Comparison of ENCODE assay signal across 15 cellular contexts in genomic region chr10:112429147-112429546, GRCh38. TPM values are rescaled to one million over a fixed set of nuclear protein-coding genes. Genes with fewer than 3 reads are reported as not detected.
A peak's percentile ranks its signal among the peaks of the same experiment; 100 is the strongest.
DNase-seq lines count a peak whose midpoint lies in the region; ATAC-seq, FAIRE-seq and TF ChIP-seq lines count a peak whose summit lies in the region.
"Had no signal": no experiment of that assay in that cellular context is flagged by ENCODE, and none has a peak within 500 bp of the region (broad histone marks: within the 10 kb centered on the region; RNA-seq: fewer than 3 reads in every experiment).

No MANE protein-coding gene starts in this region.

- TF ChIP-seq POLR2A in HepG2 (IDR thresholded peaks at IDR 0.05; ENCODE audit: insufficient read depth in 1 of 2, low read depth in 2 of 2, low read length in 2 of 2) (no peak), right lobe of liver (IDR thresholded peaks at IDR 0.05) (no peak), endothelial cell of umbilical vein (IDR thresholded peaks at IDR 0.05; ENCODE audit: low read depth, low read length) (peak; percentile 27), sigmoid colon (IDR thresholded peaks at IDR 0.05) (no peak)

- no peaks in the 10 kb centered on the region for H3K9me1 ChIP-seq in endothelial cell of umbilical vein (replicated peaks; ENCODE audit: control insufficient read depth, extremely low read depth, insufficient read depth, low read length)

- dilution Hi-C loops in endothelial cell of umbilical vein (cut with MboI; ENCODE audit: extremely low pct_ligation_motif_present, low sequenced_read_pairs): no loop called here

- H3K27me3 ChIP-seq in HepG2 (ENCODE audit: control insufficient read depth in 1 of 2, insufficient read depth in 2 of 2, low read length in 2 of 2) (no peaks in the 10 kb centered on the region), right lobe of liver (no peaks in the 10 kb centered on the region), endothelial cell of umbilical vein (ENCODE audit: control insufficient read depth in 2 of 2, insufficient read depth in 2 of 2, low read length in 2 of 2) (no peaks in the 10 kb centered on the region), sigmoid colon (no peaks in the 10 kb centered on the region)
- H3K27me3 ChIP-seq: MG63 had no signal

- H3K4me2 ChIP-seq in HepG2 (ENCODE audit: low read depth, low read length) (no peak overlapping the region), endothelial cell of umbilical vein (ENCODE audit: insufficient read depth, low read length) (no peak overlapping the region)
- H3K4me2 ChIP-seq: smooth muscle cell had no signal

- TF ChIP-seq RAD21 in HepG2 (CRISPR knock-in tag; IDR thresholded peaks at IDR 0.05): no peak

- H2AFZ ChIP-seq in HepG2 (ENCODE audit: low read length): no peak overlapping the region
- no peak overlapping the region for H2AFZ ChIP-seq in endothelial cell of umbilical vein (ENCODE audit: low read depth, low read length)

- DNase-seq in HepG2 (ENCODE audit: low spot score) (no peak), right lobe of liver (no peak), endothelial cell of umbilical vein (ENCODE audit: low read depth, low spot score) (no peak), sigmoid colon (no peak), cardiac septum (ENCODE audit: low spot score) (no peak), left lobe of liver (ENCODE audit: low spot score) (no peak)
- DNase-seq: activated CD4-positive, alpha-beta T cell treated with anti-CD3 and anti-CD28 coated beads, Interleukin-2, amount 50 U/mL, for 1 hour; activated gamma-delta T cell; DMS153; MG63; NCI-H2081 treated with DMSO at 0.1 percent for 48 hours had no signal

- H3K4me3 ChIP-seq in HepG2 (replicated peaks in 1 of 3; ENCODE audit: insufficient read depth in 1 of 3, low read depth in 2 of 3, low read length in 3 of 3) (no peak overlapping the region), right lobe of liver (no peak overlapping the region), endothelial cell of umbilical vein (replicated peaks in 1 of 3; ENCODE audit: insufficient read depth in 1 of 3, low read depth in 1 of 3, low read length in 3 of 3) (no peak overlapping the region), sigmoid colon (no peak overlapping the region)
- H3K4me3 ChIP-seq: MG63, smooth muscle cell had no signal

- in situ Hi-C loops in HepG2 (cut with HindIII; ENCODE audit: extremely low pct_ligation_motif_present, low pct_unique_long_range_greater_than_20kb): loop anchor here (25.0 kb wide), 2 partner anchors 92 to 292 kb away; no protein-coding TSS in a partner anchor

- H3K36me3 Mint-ChIP-seq in IgD-negative memory B cell: peaks cover 3% of the 10 kb centered on the region

- ATAC-seq in HepG2 (peak; percentile 20; the same call in 1 of the 3 replicates), right lobe of liver (no peak), GM21619 (IDR thresholded peaks at IDR 0.05; ENCODE audit: unreplicated experiment) (no peak), left lobe of liver (no peak)
- ATAC-seq: Right ventricle myocardium inferior had no signal

- no peak for FAIRE-seq in HepG2 (lab: Jason Lieb, UNC)
- FAIRE-seq in endothelial cell of umbilical vein (lab: Jason Lieb, UNC): no peak

- no peak overlapping the region for H3K9ac ChIP-seq in HepG2 (ENCODE audit: insufficient read depth, low read depth, low read length)
- no peak overlapping the region for H3K9ac ChIP-seq in endothelial cell of umbilical vein (replicated peaks; ENCODE audit: extremely low read depth, insufficient read depth, low read length)

- H3K9me3 ChIP-seq in HepG2 (ENCODE audit: low read length) (no peaks in the 10 kb centered on the region), right lobe of liver (no peaks in the 10 kb centered on the region), endothelial cell of umbilical vein (replicated peaks; ENCODE audit: control insufficient read depth, insufficient read depth, low read length) (no peaks in the 10 kb centered on the region), sigmoid colon (no peaks in the 10 kb centered on the region)
- H3K9me3 ChIP-seq: MG63 had no signal

- H3K27ac ChIP-seq in HepG2 (ENCODE audit: extremely low read length, insufficient read depth, low read length) (peak overlapping the region; percentile 32), right lobe of liver (no peak overlapping the region), endothelial cell of umbilical vein (ENCODE audit: insufficient read depth, low read depth, low read length) (no peak overlapping the region), sigmoid colon (no peak overlapping the region)

- H3K4me1 ChIP-seq in HepG2 (ENCODE audit: insufficient read depth, low read length) (peaks cover 12% of the 10 kb centered on the region), right lobe of liver (peaks cover 0 to 9% (median 3%) of the 10 kb centered on the region in 4 donors), endothelial cell of umbilical vein (ENCODE audit: control insufficient read depth, extremely low read depth, insufficient read depth, low read length) (no peaks in the 10 kb centered on the region), sigmoid colon (no peaks in the 10 kb centered on the region)

- H3K36me3 ChIP-seq in HepG2 (replicated peaks in 1 of 2; ENCODE audit: control insufficient read depth in 1 of 2, insufficient read depth in 2 of 2, low read length in 2 of 2): peaks cover 16 to 59% of the 10 kb centered on the region in 2 experiments
- peaks cover 3 to 75% (median 21%) of the 10 kb centered on the region in 4 donors for H3K36me3 ChIP-seq in right lobe of liver
- H3K36me3 ChIP-seq in endothelial cell of umbilical vein (ENCODE audit: control insufficient read depth in 2 of 2, extremely low read depth in 1 of 2, insufficient read depth in 2 of 2, low read length in 2 of 2): peaks cover 9 to 15% of the 10 kb centered on the region in 2 experiments
- H3K36me3 ChIP-seq in sigmoid colon: peaks cover 9 to 73% (median 17%) of the 10 kb centered on the region in 4 donors

- TF ChIP-seq EP300 in HepG2 (IDR thresholded peaks at IDR 0.05; ENCODE audit: low read depth in 2 of 2, low read length in 2 of 2) (no peak), HepG2 (CRISPR knock-in tag; IDR thresholded peaks at IDR 0.05; ENCODE audit: borderline replicate concordance) (no peak), sigmoid colon (IDR thresholded peaks at IDR 0.05) (no peak)

- POLR2A ChIA-PET in HepG2 (lab: Yijun Ruan, JAX) (interaction anchor here (0.7 to 1.3 kb wide), 3 partner anchors 47 to 64 kb away, joined by 3 to 4 read pairs (median 3); partner anchors contain the start of gene ACSL5), endothelial cell of umbilical vein (lab: Charles Lee) (no interaction called here)

- 89% methylated on average over 3 of the region's 3 CpGs for WGBS in HepG2 (ENCODE audit: low lambda C conversion rate)
- WGBS in right lobe of liver (ENCODE audit: insufficient coverage, low coverage, low lambda C conversion rate, missing lambda C conversion rate): 52% methylated on average over 3 of the region's 3 CpGs
- WGBS in sigmoid colon, 2 donors: 57 to 61% methylated on average over 3 of the region's 3 CpGs

- CTCF ChIA-PET in HepG2 (lab: Yijun Ruan, JAX; ENCODE audit: low intra/inter-chr PET ratio, low total read pairs) (no interaction called here), endothelial cell of umbilical vein (lab: Charles Lee) (interaction anchor here (0.7 to 0.9 kb wide), 2 partner anchors 107 to 115 kb away, joined by 3 to 4 read pairs; no protein-coding TSS in a partner anchor)

- peak overlapping the region in 1 of 4 donors; percentile 29 for H3K4me3 Mint-ChIP-seq in IgD-negative memory B cell

- H3K4me1 Mint-ChIP-seq in IgD-negative memory B cell: peaks cover 6 to 9% (median 6%) of the 10 kb centered on the region in 3 donors

- H3K27me3 Mint-ChIP-seq in IgD-negative memory B cell: no peaks in the 10 kb centered on the region

- no peaks in the 10 kb centered on the region for H4K20me1 ChIP-seq in HepG2 (ENCODE audit: insufficient read depth, low read length)
- no peaks in the 10 kb centered on the region for H4K20me1 ChIP-seq in endothelial cell of umbilical vein (replicated peaks; ENCODE audit: control insufficient read depth, extremely low read depth, insufficient read depth, low read length)

- BruUV-seq in HepG2 (replicated peaks; lab: Mats Ljungman, UMichigan) (no TSS peak), endothelial cell of umbilical vein (replicated peaks; lab: Mats Ljungman, UMichigan) (no TSS peak)

- no peaks in the 10 kb centered on the region for H3K9me3 Mint-ChIP-seq in IgD-negative memory B cell

- TF ChIP-seq CTCF in HepG2 (CRISPR knock-in tag; IDR thresholded peaks at IDR 0.05) (no peak), right lobe of liver (IDR thresholded peaks at IDR 0.05) (no peak), endothelial cell of umbilical vein (IDR thresholded peaks at IDR 0.05; ENCODE audit: extremely low read depth in 1 of 2, insufficient read depth in 1 of 2, low read depth in 1 of 2, low read length in 2 of 2) (no peak), sigmoid colon (IDR thresholded peaks at IDR 0.05) (no peak)

- H3K79me2 ChIP-seq in HepG2 (ENCODE audit: insufficient read depth, low read length): no peaks in the 10 kb centered on the region
- no peaks in the 10 kb centered on the region for H3K79me2 ChIP-seq in endothelial cell of umbilical vein (ENCODE audit: control insufficient read depth, insufficient read depth, low read length)

- peak overlapping the region; percentile 40 to 80 (median 59) for H3K27ac Mint-ChIP-seq in IgD-negative memory B cell

- intact Hi-C loops in HepG2 (cut with micrococcal nuclease; ENCODE audit: unreplicated experiment): no loop called here
- intact Hi-C loops in right lobe of liver (cut with DNase I): no loop called here
- intact Hi-C loops in endothelial cell of umbilical vein (cut with micrococcal nuclease): no loop called here
- intact Hi-C loops in sigmoid colon (cut with DNase I): no loop called here
- intact Hi-C loops in cardiac septum (cut with DNase I): no loop called here

RNA-seq across cellular contexts. Expression of gene ZDHHC6, which starts 17.6 kb away (rescaled TPM):
- total RNA-seq in HepG2 (2016; rRNA removed; fragmentation: Illumina TruSeq; extraction: Trizol) (49.4 and 50.9 TPM in 2 replicates), right lobe of liver (10 to 100 TPM; 12.2 to 23.0 (median 16.0) TPM), endothelial cell of umbilical vein (41.9 and 42.1 TPM in 2 replicates), sigmoid colon (10 to 100 TPM; 16.7 to 32.1 (median 23.3) TPM), cardiac septum (18.3 TPM), left lobe of liver (11.4 TPM)
- 35.2 and 46.9 TPM in 2 replicates for total RNA-seq in HepG2 (2016; cell fraction: cytosol; rRNA removed; fragmentation: Illumina TruSeq; extraction: Trizol; ENCODE audit: low read depth)
- 52.5 and 54.7 TPM in 2 replicates for total RNA-seq in HepG2 (2016; cell fraction: insoluble cytoplasmic fraction; rRNA removed; fragmentation: Illumina TruSeq; extraction: Trizol)
- total RNA-seq in HepG2 (2016; cell fraction: membrane; rRNA removed; fragmentation: Illumina TruSeq; extraction: Trizol): 80.7 and 80.9 TPM in 2 replicates
- total RNA-seq in HepG2 (2016; cell fraction: nucleus; rRNA removed; fragmentation: Illumina TruSeq; extraction: Trizol): 42.2 and 43.4 TPM in 2 replicates
- polyA plus RNA-seq in HepG2 (2011; rRNA removed) (16.3 and 20.9 TPM in 2 replicates), IgD-negative memory B cell (37.0 TPM), endothelial cell of umbilical vein (18.0 and 21.6 TPM in 2 replicates), sigmoid colon (10 to 100 TPM; 18.0 to 35.0 (median 22.9) TPM)
- 8.4 and 12.7 TPM in 2 replicates for polyA plus RNA-seq in HepG2 (2011; cell fraction: cytosol; rRNA removed)
- 34.4 and 41.6 TPM in 2 replicates for polyA plus RNA-seq in HepG2 (2011; cell fraction: nucleus; rRNA removed)
- polyA plus RNA-seq in HepG2 (2012): 22.0 and 25.6 TPM in 2 replicates
- 33.5 and 47.1 TPM in 2 replicates for polyA plus RNA-seq in HepG2 (2016; cell fraction: cytosol; fragmentation: Illumina TruSeq; extraction: Trizol; ENCODE audit: low read depth)
- 44.1 and 46.7 TPM in 2 replicates for polyA plus RNA-seq in HepG2 (2016; cell fraction: insoluble cytoplasmic fraction; fragmentation: Illumina TruSeq; extraction: Trizol; ENCODE audit: low read depth)
- polyA plus RNA-seq in HepG2 (2016; cell fraction: membrane; fragmentation: Illumina TruSeq; extraction: Trizol; ENCODE audit: low read depth): 57.9 and 69.4 TPM in 2 replicates
- 80.3 and 81.7 TPM in 2 replicates for polyA plus RNA-seq in HepG2 (2016; cell fraction: nucleus; fragmentation: Illumina TruSeq; extraction: Trizol; ENCODE audit: insufficient read depth, low read depth)
- 17.3 and 32.4 TPM in 2 replicates for polyA minus RNA-seq in HepG2 (2011; rRNA and poly(A)+ RNA removed; ENCODE audit: low replicate concordance)
- 6.6 and 7.8 TPM in 2 replicates for polyA minus RNA-seq in HepG2 (2011; cell fraction: cytosol; rRNA and poly(A)+ RNA removed)
- 34.8 and 42.5 TPM in 2 replicates for polyA minus RNA-seq in HepG2 (2011; cell fraction: nucleus; rRNA and poly(A)+ RNA removed)
- polyA plus RNA-seq in endothelial cell of umbilical vein (2011; cell fraction: cytosol; rRNA removed): 19.8 and 21.4 TPM in 2 replicates
- polyA plus RNA-seq in endothelial cell of umbilical vein (2011; cell fraction: nucleus; rRNA removed): 72.3 and 101 TPM in 2 replicates
- polyA plus RNA-seq in endothelial cell of umbilical vein (2012): 31.2 and 41.5 TPM in 2 replicates
- polyA minus RNA-seq in endothelial cell of umbilical vein: 27.6 and 36.0 TPM in 2 replicates
- polyA minus RNA-seq in endothelial cell of umbilical vein (2011; cell fraction: cytosol; rRNA and poly(A)+ RNA removed): 13.7 TPM
- 19.7 and 28.7 TPM in 2 replicates for polyA minus RNA-seq in endothelial cell of umbilical vein (2011; cell fraction: nucleus; rRNA and poly(A)+ RNA removed)

RNA-seq across cellular contexts. Expression of gene VTI1A, which starts 17.9 kb away (rescaled TPM):
- 32.7 and 38.7 TPM in 2 replicates for total RNA-seq in HepG2 (2016; rRNA removed; fragmentation: Illumina TruSeq; extraction: Trizol)
- 7.8 and 10.4 TPM in 2 replicates for total RNA-seq in HepG2 (2016; cell fraction: cytosol; rRNA removed; fragmentation: Illumina TruSeq; extraction: Trizol; ENCODE audit: low read depth)
- total RNA-seq in HepG2 (2016; cell fraction: insoluble cytoplasmic fraction; rRNA removed; fragmentation: Illumina TruSeq; extraction: Trizol): 31.1 and 36.1 TPM in 2 replicates
- total RNA-seq in HepG2 (2016; cell fraction: membrane; rRNA removed; fragmentation: Illumina TruSeq; extraction: Trizol): 19.0 and 19.3 TPM in 2 replicates
- 73.4 and 74.7 TPM in 2 replicates for total RNA-seq in HepG2 (2016; cell fraction: nucleus; rRNA removed; fragmentation: Illumina TruSeq; extraction: Trizol)
- 10.2 and 11.7 TPM in 2 replicates for polyA plus RNA-seq in HepG2 (2011; rRNA removed)
- polyA plus RNA-seq in HepG2 (2011; cell fraction: cytosol; rRNA removed): 8.2 and 9.5 TPM in 2 replicates
- 19.8 and 20.7 TPM in 2 replicates for polyA plus RNA-seq in HepG2 (2011; cell fraction: nucleus; rRNA removed)
- 9.5 and 11.1 TPM in 2 replicates for polyA plus RNA-seq in HepG2 (2012)
- 8.3 and 11.0 TPM in 2 replicates for polyA plus RNA-seq in HepG2 (2016; cell fraction: cytosol; fragmentation: Illumina TruSeq; extraction: Trizol; ENCODE audit: low read depth)
- 32.7 and 33.2 TPM in 2 replicates for polyA plus RNA-seq in HepG2 (2016; cell fraction: insoluble cytoplasmic fraction; fragmentation: Illumina TruSeq; extraction: Trizol; ENCODE audit: low read depth)
- 12.7 and 14.9 TPM in 2 replicates for polyA plus RNA-seq in HepG2 (2016; cell fraction: membrane; fragmentation: Illumina TruSeq; extraction: Trizol; ENCODE audit: low read depth)
- 29.8 and 34.7 TPM in 2 replicates for polyA plus RNA-seq in HepG2 (2016; cell fraction: nucleus; fragmentation: Illumina TruSeq; extraction: Trizol; ENCODE audit: insufficient read depth, low read depth)
- 15.3 and 16.3 TPM in 2 replicates for polyA minus RNA-seq in HepG2 (2011; rRNA and poly(A)+ RNA removed; ENCODE audit: low replicate concordance)
- polyA minus RNA-seq in HepG2 (2011; cell fraction: cytosol; rRNA and poly(A)+ RNA removed): 7.6 and 7.8 TPM in 2 replicates
- 84.0 and 86.0 TPM in 2 replicates for polyA minus RNA-seq in HepG2 (2011; cell fraction: nucleus; rRNA and poly(A)+ RNA removed)
- total RNA-seq in right lobe of liver: 10 to 100 TPM; 11.2 to 26.2 (median 12.3) TPM
- 32.0 TPM for polyA plus RNA-seq in IgD-negative memory B cell
- total RNA-seq in endothelial cell of umbilical vein: 35.6 and 36.8 TPM in 2 replicates
- 7.4 and 10.8 TPM in 2 replicates for polyA plus RNA-seq in endothelial cell of umbilical vein
- 8.7 and 9.5 TPM in 2 replicates for polyA plus RNA-seq in endothelial cell of umbilical vein (2011; cell fraction: cytosol; rRNA removed)
- 35.1 and 48.5 TPM in 2 replicates for polyA plus RNA-seq in endothelial cell of umbilical vein (2011; cell fraction: nucleus; rRNA removed)
- polyA plus RNA-seq in endothelial cell of umbilical vein (2012): 17.0 and 19.3 TPM in 2 replicates
- polyA minus RNA-seq in endothelial cell of umbilical vein: 19.9 and 25.3 TPM in 2 replicates
- polyA minus RNA-seq in endothelial cell of umbilical vein (2011; cell fraction: cytosol; rRNA and poly(A)+ RNA removed): 8.9 TPM
- 70.4 and 84.4 TPM in 2 replicates for polyA minus RNA-seq in endothelial cell of umbilical vein (2011; cell fraction: nucleus; rRNA and poly(A)+ RNA removed)
- 10 to 100 TPM; 36.8 to 80.3 (median 41.7) TPM for total RNA-seq in sigmoid colon
- polyA plus RNA-seq in sigmoid colon: 10 to 100 TPM; 10.8 to 20.8 (median 20.1) TPM
- total RNA-seq in cardiac septum: 20.5 TPM
- 9.9 TPM for total RNA-seq in left lobe of liver

RNA-seq across cellular contexts. Expression of gene ACSL5, which starts 55.2 kb away (rescaled TPM):
- total RNA-seq in HepG2 (2016; rRNA removed; fragmentation: Illumina TruSeq; extraction: Trizol): 32.7 and 56.4 TPM in 2 replicates
- 7.5 and 7.6 TPM in 2 replicates for total RNA-seq in HepG2 (2016; cell fraction: cytosol; rRNA removed; fragmentation: Illumina TruSeq; extraction: Trizol; ENCODE audit: low read depth)
- 31.4 and 60.5 TPM in 2 replicates for total RNA-seq in HepG2 (2016; cell fraction: insoluble cytoplasmic fraction; rRNA removed; fragmentation: Illumina TruSeq; extraction: Trizol)
- 11.4 and 13.4 TPM in 2 replicates for total RNA-seq in HepG2 (2016; cell fraction: membrane; rRNA removed; fragmentation: Illumina TruSeq; extraction: Trizol)
- total RNA-seq in HepG2 (2016; cell fraction: nucleus; rRNA removed; fragmentation: Illumina TruSeq; extraction: Trizol): 67.4 and 69.7 TPM in 2 replicates
- 72.1 and 82.5 TPM in 2 replicates for polyA plus RNA-seq in HepG2 (2011; rRNA removed)
- 46.4 and 61.1 TPM in 2 replicates for polyA plus RNA-seq in HepG2 (2011; cell fraction: cytosol; rRNA removed)
- 118 and 139 TPM in 2 replicates for polyA plus RNA-seq in HepG2 (2011; cell fraction: nucleus; rRNA removed)
- polyA plus RNA-seq in HepG2 (2012): 67.2 and 80.7 TPM in 2 replicates
- polyA plus RNA-seq in HepG2 (2016; cell fraction: cytosol; fragmentation: Illumina TruSeq; extraction: Trizol; ENCODE audit: low read depth): 3.7 and 4.3 TPM in 2 replicates
- polyA plus RNA-seq in HepG2 (2016; cell fraction: insoluble cytoplasmic fraction; fragmentation: Illumina TruSeq; extraction: Trizol; ENCODE audit: low read depth): 26.4 and 27.5 TPM in 2 replicates
- polyA plus RNA-seq in HepG2 (2016; cell fraction: membrane; fragmentation: Illumina TruSeq; extraction: Trizol; ENCODE audit: low read depth): 6.5 TPM in 2 replicates
- polyA plus RNA-seq in HepG2 (2016; cell fraction: nucleus; fragmentation: Illumina TruSeq; extraction: Trizol; ENCODE audit: insufficient read depth, low read depth): 88.2 and 99.1 TPM in 2 replicates
- 45.1 and 203 TPM in 2 replicates for polyA minus RNA-seq in HepG2 (2011; rRNA and poly(A)+ RNA removed; ENCODE audit: low replicate concordance)
- 54.1 and 66.6 TPM in 2 replicates for polyA minus RNA-seq in HepG2 (2011; cell fraction: cytosol; rRNA and poly(A)+ RNA removed)
- polyA minus RNA-seq in HepG2 (2011; cell fraction: nucleus; rRNA and poly(A)+ RNA removed): 68.9 and 74.5 TPM in 2 replicates
- 10 to 100 TPM; 35.1 to 92.4 (median 73.8) TPM for total RNA-seq in right lobe of liver
- 52.3 TPM for polyA plus RNA-seq in IgD-negative memory B cell
- 0.76 and 2.1 TPM in 2 replicates for total RNA-seq in endothelial cell of umbilical vein
- polyA plus RNA-seq in endothelial cell of umbilical vein: 1.4 and 1.5 TPM in 2 replicates
- polyA plus RNA-seq in endothelial cell of umbilical vein (2011; cell fraction: cytosol; rRNA removed): 1.3 TPM in 2 replicates
- polyA plus RNA-seq in endothelial cell of umbilical vein (2011; cell fraction: nucleus; rRNA removed): 3.4 TPM in 2 replicates
- polyA plus RNA-seq in endothelial cell of umbilical vein (2012): 1.2 and 1.3 TPM in 2 replicates
- 1.7 and 6.0 TPM in 2 replicates for polyA minus RNA-seq in endothelial cell of umbilical vein
- 18.0 TPM for polyA minus RNA-seq in endothelial cell of umbilical vein (2011; cell fraction: cytosol; rRNA and poly(A)+ RNA removed)
- polyA minus RNA-seq in endothelial cell of umbilical vein (2011; cell fraction: nucleus; rRNA and poly(A)+ RNA removed): 0.63 and 1.4 TPM in 2 replicates
- total RNA-seq in sigmoid colon: 1 to 10 TPM; 5.3 to 9.4 (median 7.4) TPM
- 10 to 100 TPM; 15.6 to 96.8 (median 35.4) TPM for polyA plus RNA-seq in sigmoid colon
- total RNA-seq in cardiac septum: 5.1 TPM
- total RNA-seq in left lobe of liver: 61.7 TPM
- total RNA-seq: smooth muscle cell had no signal
